ENCODE assay signal across 9 cellular contexts in the genomic region with DNA sequence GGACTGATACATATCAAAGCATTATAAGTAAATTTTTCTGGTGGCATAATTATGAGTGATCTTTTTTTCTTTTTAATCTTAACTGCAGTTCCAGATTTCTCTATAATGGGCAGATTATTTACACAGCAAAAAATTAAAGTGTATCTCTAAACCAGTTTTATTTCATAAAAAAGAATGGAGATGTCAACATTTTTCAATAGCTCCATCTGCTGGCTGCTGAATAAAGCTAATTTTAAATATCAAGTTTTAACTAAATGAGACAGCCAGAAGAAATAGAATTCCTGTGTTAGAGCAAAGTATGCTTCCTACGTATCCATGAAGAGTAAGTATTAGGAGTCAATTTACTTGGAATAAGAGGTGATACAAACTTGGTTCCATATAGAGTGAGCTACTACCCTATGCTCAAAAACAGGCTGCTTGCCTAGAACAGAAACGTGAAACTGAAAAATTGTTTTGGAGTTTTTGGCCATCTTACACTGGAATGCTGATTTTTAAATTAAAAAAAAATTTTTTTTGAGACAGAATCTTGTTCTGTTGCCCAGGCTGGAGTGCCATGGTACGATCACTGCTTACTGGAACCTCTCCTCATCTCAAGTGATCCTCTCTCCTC. TPM values are rescaled to one million over a fixed set of nuclear protein-coding genes. Genes with fewer than 3 reads are reported as not detected.
DNase-seq lines count a peak whose midpoint lies in the region; ATAC-seq and TF ChIP-seq lines count a peak whose summit lies in the region.
"Had no signal": no experiment of that assay in that cellular context is flagged by ENCODE, and none has a peak within 500 bp of the region (broad histone marks: within the 10 kb centered on the region; RNA-seq: fewer than 3 reads in every experiment).

No MANE protein-coding gene starts in this region.

- H3K4me1 Mint-ChIP-seq in chondrocyte (ENCODE audit: low read depth) = peaks cover 11% of the 10 kb centered on the region
- H3K4me1 Mint-ChIP-seq in neural crest cell = peaks cover 10% of the 10 kb centered on the region

- no peak for ATAC-seq in GM21360 (IDR thresholded peaks at IDR 0.05; ENCODE audit: unreplicated experiment)
- ATAC-seq in HG03175 (IDR thresholded peaks at IDR 0.05; ENCODE audit: unreplicated experiment) = no peak

- H3K27me3 Mint-ChIP-seq in chondrocyte (ENCODE audit: low read depth) = no peaks in the 10 kb centered on the region
- peaks cover 2% of the 10 kb centered on the region for H3K27me3 Mint-ChIP-seq in neural crest cell (ENCODE audit: low read depth)

- H3K9me3 Mint-ChIP-seq in chondrocyte (ENCODE audit: low read depth) = peaks cover 11% of the 10 kb centered on the region
- peaks cover 13% of the 10 kb centered on the region for H3K9me3 Mint-ChIP-seq in neural crest cell

- H3K4me3 ChIP-seq in effector memory CD4-positive, alpha-beta T cell (ENCODE audit: insufficient read depth, low read depth, low read length, poor library complexity, severe bottlenecking) = no peak overlapping the region
- H3K4me3 ChIP-seq: SJSA1 had no signal

- H3K9me3 ChIP-seq in effector memory CD4-positive, alpha-beta T cell (ENCODE audit: control insufficient read depth, low read length) = peaks cover 5% of the 10 kb centered on the region
- H3K9me3 ChIP-seq: SJSA1 had no signal

- H3K4me1 ChIP-seq in effector memory CD4-positive, alpha-beta T cell (ENCODE audit: control insufficient read depth, insufficient read depth, low read length, poor library complexity, severe bottlenecking) = peaks cover 5% of the 10 kb centered on the region

- no peaks in the 10 kb centered on the region for H3K36me3 ChIP-seq in effector memory CD4-positive, alpha-beta T cell (ENCODE audit: control insufficient read depth, insufficient read depth, low read length)

- H3K27ac Mint-ChIP-seq in chondrocyte (ENCODE audit: unreplicated experiment) (no peak overlapping the region), neural crest cell (ENCODE audit: unreplicated experiment) (no peak overlapping the region)

- H3K4me3 Mint-ChIP-seq in chondrocyte (ENCODE audit: unreplicated experiment) = no peak overlapping the region
- H3K4me3 Mint-ChIP-seq in neural crest cell = no peak overlapping the region

- no peaks in the 10 kb centered on the region for H3K27me3 ChIP-seq in effector memory CD4-positive, alpha-beta T cell (replicated peaks; ENCODE audit: control insufficient read depth, insufficient read depth, low read length, poor library complexity, severe bottlenecking)
- H3K27me3 ChIP-seq: SJSA1 had no signal

- TF ChIP-seq CTCF in chondrocyte (IDR thresholded peaks at IDR 0.05) (peak; percentile 91), neural crest cell (conservative IDR thresholded peaks at IDR 0.05) (peak; percentile 71)

- peak; percentile 28 for DNase-seq in GM03348 (ENCODE audit: low spot score)
- DNase-seq in NCI-H128 (lab: John Stamatoyannopoulos, UW; ENCODE audit: unreplicated experiment) = peak; percentile 5
- no peak for DNase-seq in chondrocyte (ENCODE audit: low spot score)
- DNase-seq in neural crest cell (ENCODE audit: low read depth, low spot score) = no peak
- DNase-seq in effector memory CD4-positive, alpha-beta T cell = no peak
- DNase-seq in retina = no peak

- H3K27ac ChIP-seq in effector memory CD4-positive, alpha-beta T cell (ENCODE audit: insufficient read depth, low read length, poor library complexity, severe bottlenecking) = no peak overlapping the region
- H3K27ac ChIP-seq: SJSA1 had no signal

- no peaks in the 10 kb centered on the region for H3K36me3 Mint-ChIP-seq in chondrocyte (ENCODE audit: low read depth)
- H3K36me3 Mint-ChIP-seq in neural crest cell (ENCODE audit: low read depth) = no peaks in the 10 kb centered on the region

RNA-seq across cellular contexts. Expression of a gene that starts 5.0 kb away (rescaled TPM):
- total RNA-seq in chondrocyte = 48.7 to 77.1 TPM (median 49.0 TPM) in 3 replicates
- total RNA-seq in neural crest cell = 82.4 and 86.8 TPM in 2 replicates

RNA-seq across cellular contexts. Expression of a gene that starts 42.7 kb away (rescaled TPM):
- total RNA-seq in chondrocyte (87.3 to 100 TPM (median 90.0 TPM) in 3 replicates), neural crest cell (81.1 and 89.5 TPM in 2 replicates)

Comparison
In these comparisons a context has a peak if more than half of its experiments do, and no peak if none do; other contexts are left out.
1. DNase-seq: peak in GM03348 (single experiment) and NCI-H128 (single experiment); none in chondrocyte (single experiment), neural crest cell (single experiment), effector memory CD4-positive, alpha-beta T cell (0 of 3) and retina (single experiment).